ENCODE assay signal across 8 cellular contexts in genomic region chr1:78003070-78003751, GRCh38. TPM values are rescaled to one million over a fixed set of nuclear protein-coding genes. Genes with fewer than 3 reads are reported as not detected.
A peak's percentile ranks its signal among the peaks of the same experiment; 100 is the strongest.
DNase-seq lines count a peak whose midpoint lies in the region; ATAC-seq, FAIRE-seq and TF ChIP-seq lines count a peak whose summit lies in the region.

No MANE protein-coding gene starts in this region.

- H3K79me2 ChIP-seq in OCI-LY7 (ENCODE audit: insufficient read depth, low read depth, low read length) = peaks cover 19% of the 10 kb centered on the region; the same call in 1 of the 2 replicates

- intact Hi-C loops in OCI-LY7 (cut with micrococcal nuclease; ENCODE audit: unreplicated experiment) = loop anchor here (5.0 to 10.0 kb wide), 2 partner anchors 51 to 248 kb away; partner anchors contain the start of gene USP33
- intact Hi-C loops in dorsolateral prefrontal cortex (cut with DNase I) = loop anchor here in 1 of 2 donors (10.0 kb wide), 1 partner anchor 112 kb away; no protein-coding TSS in a partner anchor
- intact Hi-C loops in pancreas (cut with DNase I) = no loop called here

- H3K4me2 ChIP-seq in OCI-LY7 (ENCODE audit: low read length) = peak overlapping the region; percentile 80

- in situ Hi-C loops in GM13977 (cut with MboI; ENCODE audit: low pct_unique_long_range_greater_than_20kb, low sequenced_read_pairs, unreplicated experiment) = no loop called here

- CTCF ChIA-PET in OCI-LY7 (lab: Charles Lee; ENCODE audit: unreplicated experiment) = no interaction called here

- ATAC-seq in pancreas (no peak), HG03521 (IDR thresholded peaks at IDR 0.05; ENCODE audit: unreplicated experiment) (no peak)

- H3K4me3 ChIP-seq in OCI-LY7 (ENCODE audit: low read depth, low read length, poor library complexity, severe bottlenecking) (peak overlapping the region; percentile 72), dorsolateral prefrontal cortex (peak overlapping the region in 57 of 59 donors; percentile 0 to 85 (median 72)), pancreas (peak overlapping the region in 2 of 4 donors; percentile 1 to 4)

- H3K27ac ChIP-seq in OCI-LY7 (ENCODE audit: low read depth, low read length, poor library complexity, severe bottlenecking) = peak overlapping the region; percentile 68
- H3K27ac ChIP-seq in dorsolateral prefrontal cortex = peak overlapping the region; percentile 53 to 98 (median 94)
- peak overlapping the region in 3 of 4 donors; percentile 75 to 97 (median 97) for H3K27ac ChIP-seq in pancreas

- WGBS in pancreas, 2 donors = 11 to 12% methylated on average over 3 of the region's 3 CpGs

- H2AFZ ChIP-seq in OCI-LY7 (ENCODE audit: low read length) = peak overlapping the region; percentile 48

- no TSS peak for BruUV-seq in OCI-LY7 (replicated peaks; lab: Mats Ljungman, UMichigan)

- H4K20me1 ChIP-seq in OCI-LY7 (ENCODE audit: insufficient read depth, low read length) = no peaks in the 10 kb centered on the region

- H3K9me2 ChIP-seq in OCI-LY7 (ENCODE audit: insufficient read depth, low read length) = no peaks in the 10 kb centered on the region

- peak; percentile 17 for DNase-seq in DMS 273 treated with DMSO at 0.1 percent for 48 hours (lab: John Stamatoyannopoulos, UW)
- peak; percentile 25 for DNase-seq in OCI-LY7 (ENCODE audit: low spot score)
- DNase-seq in dorsolateral prefrontal cortex = no peak
- DNase-seq in pancreas = no peak
- DNase-seq in GM13977 (ENCODE audit: low spot score) = no peak
- no peak for DNase-seq in stimulated activated CD4-positive, alpha-beta T cell treated with anti-CD3 and anti-CD28 coated beads, Interleukin-4, amount 100 ng/mL, for 24 hours
- no peak for DNase-seq in amygdala (lab: John Stamatoyannopoulos, UW)

- peak; percentile 63 for FAIRE-seq in pancreas (lab: Jason Lieb, UNC)

- H3K4me1 ChIP-seq in OCI-LY7 (ENCODE audit: insufficient read depth, low read length, poor library complexity, severe bottlenecking) (peaks cover 38% of the 10 kb centered on the region), pancreas (peaks cover 6 to 26% (median 23%) of the 10 kb centered on the region in 3 donors)

- H3K36me3 ChIP-seq in OCI-LY7 (ENCODE audit: insufficient read depth, low read length) (no peaks in the 10 kb centered on the region), pancreas (no peaks in the 10 kb centered on the region)

- POLR2A ChIA-PET in OCI-LY7 (lab: Charles Lee) = interaction anchor here (0.9 to 9.8 kb wide), 8 partner anchors 8 to 320 kb away, joined by 3 to 193 read pairs (median 6); partner anchors contain the start of genes FUBP1 and ZZZ3

- H3K27me3 ChIP-seq in dorsolateral prefrontal cortex (no peaks in the 10 kb centered on the region), pancreas (no peaks in the 10 kb centered on the region)

- TF ChIP-seq CTCF in OCI-LY7 (conservative IDR thresholded peaks at IDR 0.05; ENCODE audit: low read length) (no peak), dorsolateral prefrontal cortex (IDR thresholded peaks at IDR 0.05 in 54 of 56, conservative IDR thresholded peaks at IDR 0.05 in 2 of 56; ENCODE audit: low read depth in 1 of 56, partially characterized antibody in 56 of 56) (peak in 1 of 56 donors; percentile 5), pancreas (IDR thresholded peaks at IDR 0.05) (no peak), GM13977 (IDR thresholded peaks at IDR 0.05; ENCODE audit: extremely low read depth, insufficient read depth, missing control alignments) (no peak)

- H3K9me3 ChIP-seq in OCI-LY7 (ENCODE audit: low read length) = no peaks in the 10 kb centered on the region
- H3K9me3 ChIP-seq in pancreas = no peaks in the 10 kb centered on the region

RNA-seq across cellular contexts. Expression of gene DNAJB4, which starts 1.5 kb away (rescaled TPM):
- total RNA-seq in OCI-LY7 (2014; rRNA removed; shearing (Covaris generic)) = 9.0 and 12.6 TPM in 2 replicates
- total RNA-seq in OCI-LY7 (2022) = 14.9 and 15.8 TPM in 2 replicates
- 100 to 1,000 TPM in 14 of 120 experiments, 10 to 100 TPM in 106; 41.3 to 218 (median 75.1) TPM for total RNA-seq in dorsolateral prefrontal cortex
- total RNA-seq in pancreas = 10 to 100 TPM; 13.1 to 38.6 (median 21.7) TPM
- polyA plus RNA-seq in pancreas = 1 to 10 TPM; 6.7 to 9.2 TPM

RNA-seq across cellular contexts. Expression of gene FUBP1, which starts 24.3 kb away (rescaled TPM):
- total RNA-seq in OCI-LY7 (2014; rRNA removed; shearing (Covaris generic)) = 234 and 256 TPM in 2 replicates
- total RNA-seq in OCI-LY7 (2022) = 301 and 325 TPM in 2 replicates
- 100 to 1,000 TPM in 119 of 120 experiments, 10 to 100 TPM in 1; 83.6 to 178 (median 133) TPM for total RNA-seq in dorsolateral prefrontal cortex
- total RNA-seq in pancreas = 10 to 100 TPM; 36.9 to 81.5 (median 51.6) TPM
- 10 to 100 TPM; 21.7 to 46.6 TPM for polyA plus RNA-seq in pancreas

RNA-seq across cellular contexts. Expression of gene GIPC2, which starts 42.6 kb away (rescaled TPM):
- total RNA-seq in OCI-LY7 (2014; rRNA removed; shearing (Covaris generic)) = 0.15 TPM in 1 of 2 replicates, not detected in the other
- total RNA-seq in OCI-LY7 (2022) (not detected in 2 replicates), dorsolateral prefrontal cortex (1 to 10 TPM in 38 of 120 experiments, under 1 TPM in 79, not detected in 3; 0.11 to 3.3 (median 0.74) TPM), pancreas (10 to 100 TPM; 10.8 to 22.1 (median 14.4) TPM)
- polyA plus RNA-seq in pancreas = 1 to 10 TPM; 6.3 to 8.1 TPM

Comparison
In these comparisons a context has a peak if more than half of its experiments do, and no peak if none do; other contexts are left out.
1. DNase-seq: peak in DMS 273 treated with DMSO at 0.1 percent for 48 hours (single experiment) and OCI-LY7 (single experiment); none in dorsolateral prefrontal cortex (0 of 10), pancreas (0 of 6), GM13977 (single experiment), stimulated activated CD4-positive, alpha-beta T cell treated with anti-CD3 and anti-CD28 coated beads, Interleukin-4, amount 100 ng/mL, for 24 hours (single experiment) and amygdala (0 of 56).
2. Peak in every context shown above with its lines, with median percentiles within 50 percentile points of each other: H3K27ac ChIP-seq.